8 cellular contexts compared by ENCODE assay signal in the genomic region with DNA sequence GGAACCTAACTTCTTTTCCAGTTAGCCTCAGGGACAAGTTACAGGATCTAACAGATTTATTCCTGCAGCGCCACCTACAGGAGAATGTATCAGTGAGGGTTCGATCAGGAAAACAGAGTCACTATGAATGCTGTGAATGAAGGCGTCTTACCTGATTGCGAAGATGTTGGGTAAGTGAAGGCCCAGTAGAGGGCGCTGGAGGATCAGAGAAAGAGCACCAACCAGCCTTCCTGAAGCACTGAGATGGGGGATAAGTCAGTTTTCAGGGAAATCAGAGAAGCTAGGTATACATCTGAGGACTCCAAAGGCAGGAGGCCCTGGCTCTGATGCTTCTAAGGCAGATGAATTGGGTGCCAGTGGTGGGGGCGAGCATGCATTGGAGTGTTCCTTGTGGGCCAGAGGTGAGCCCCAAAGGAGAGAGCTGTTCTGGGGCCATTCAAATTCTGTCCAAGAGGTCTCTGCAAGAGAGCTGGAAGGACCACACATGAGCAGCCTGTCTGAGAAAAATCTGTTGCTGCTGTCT.
A peak's percentile ranks its signal among the peaks of the same experiment; 100 is the strongest.
DNase-seq lines count a peak whose midpoint lies in the region; ATAC-seq and TF ChIP-seq lines count a peak whose summit lies in the region.

No MANE protein-coding gene starts in this region.

- TF ChIP-seq CTCF in heart left ventricle (IDR thresholded peaks at IDR 0.05) = peak; percentile 39 to 71 (median 55)
- peak; percentile 51 to 78 (median 70) for TF ChIP-seq CTCF in ascending aorta (IDR thresholded peaks at IDR 0.05)
- TF ChIP-seq CTCF in spleen (IDR thresholded peaks at IDR 0.05 in 8 of 11, conservative IDR thresholded peaks at IDR 0.05 in 3 of 11) = peak in 8 of 11 experiments; percentile 24 to 61 (median 48)

- WGBS in heart left ventricle, 4 donors = 3 to 14% (median 10%) methylated on average over 6 of the region's 6 CpGs
- 14 to 18% (median 18%) methylated on average over 6 of the region's 6 CpGs for WGBS in spleen, 5 donors

- ATAC-seq in heart left ventricle (peak in 3 of 4 donors; percentile 48 to 63 (median 50)), Right ventricle myocardium inferior (no peak), GM21737 (IDR thresholded peaks at IDR 0.05; ENCODE audit: unreplicated experiment) (peak; percentile 99)

- H3K9me3 ChIP-seq in heart left ventricle (no peaks in the 10 kb centered on the region), ascending aorta (no peaks in the 10 kb centered on the region), spleen (no peaks in the 10 kb centered on the region)

- intact Hi-C loops in heart left ventricle (cut with DNase I) = loop anchor here in 7 of 10 donors (5.0 to 10.0 kb wide), 4 partner anchors 585 to 598 kb away; no protein-coding TSS in a partner anchor
- intact Hi-C loops in Right ventricle myocardium inferior (cut with DNase I) = no loop called here
- intact Hi-C loops in ascending aorta (cut with DNase I) = loop anchor here (10.0 kb wide), 1 partner anchor 125 kb away; no protein-coding TSS in a partner anchor
- intact Hi-C loops in spleen (cut with DNase I; ENCODE audit: low total_unique reads) = no loop called here

- H3K4me1 ChIP-seq in heart left ventricle (no peaks in the 10 kb centered on the region), ascending aorta (no peaks in the 10 kb centered on the region), spleen (no peaks in the 10 kb centered on the region)

- H3K36me3 ChIP-seq in heart left ventricle (no peaks in the 10 kb centered on the region), ascending aorta (no peaks in the 10 kb centered on the region), spleen (no peaks in the 10 kb centered on the region)

- DNase-seq in heart left ventricle = peak in 3 of 5 donors; percentile 22 to 34 (median 23)
- no peak for DNase-seq in Right ventricle myocardium inferior (ENCODE audit: missing footprints)
- peak in 69 of 76 experiments; percentile 5 to 87 (median 55) for DNase-seq in HUDEP-2 (lab: John Stamatoyannopoulos, UW; ENCODE audit: unreplicated experiment in 76 of 76)
- DNase-seq in NOMO-1 (lab: John Stamatoyannopoulos, UW; ENCODE audit: unreplicated experiment in 2 of 2) = peak; percentile 65 to 72
- peak in 1 of 2 donors; percentile 74 for DNase-seq in ascending aorta (ENCODE audit: low spot score in 2 of 2)
- peak; percentile 94 for DNase-seq in iPS DF 4.7 (ENCODE audit: extremely low read depth, low spot score)
- DNase-seq in spleen = no peak

- H3K27me3 ChIP-seq in heart left ventricle = peaks cover 0 to 15% (median 0%) of the 10 kb centered on the region in 9 donors
- H3K27me3 ChIP-seq in ascending aorta = no peaks in the 10 kb centered on the region
- H3K27me3 ChIP-seq in spleen (replicated peaks in 1 of 7) = no peaks in the 10 kb centered on the region

- H3K4me3 ChIP-seq in heart left ventricle = no peak overlapping the region
- H3K4me3 ChIP-seq in ascending aorta = no peak overlapping the region
- H3K4me3 ChIP-seq in spleen = no peak overlapping the region

- TF ChIP-seq POLR2A in heart left ventricle (IDR thresholded peaks at IDR 0.05) (no peak), spleen (IDR thresholded peaks at IDR 0.05) (no peak)

- H3K27ac ChIP-seq in heart left ventricle (no peak overlapping the region), ascending aorta (no peak overlapping the region), spleen (no peak overlapping the region)

Comparison
In these comparisons a context has a peak if more than half of its experiments do, and no peak if none do; other contexts are left out.
1. DNase-seq: peak in heart left ventricle (3 of 5), HUDEP-2 (69 of 76), NOMO-1 (2 of 2) and iPS DF 4.7 (single experiment); none in Right ventricle myocardium inferior (single experiment) and spleen (single experiment).
2. intact Hi-C loops: an anchor here in heart left ventricle (5.0 to 10.0 kb wide) and ascending aorta (10.0 kb wide); none called in Right ventricle myocardium inferior and spleen.
3. Peak in every context shown above with its lines, with median percentiles within 50 percentile points of each other: CTCF ChIP-seq.